Comparison of ENCODE assay signal across 8 cellular contexts in genomic region chr17:79777166-79777843, GRCh38. TPM values are rescaled to one million over a fixed set of nuclear protein-coding genes. Genes with fewer than 3 reads are reported as not detected.
DNase-seq lines count a peak whose midpoint lies in the region; ATAC-seq and TF ChIP-seq lines count a peak whose summit lies in the region.

No MANE protein-coding gene starts in this region.

- H3K4me3 ChIP-seq in astrocyte of the spinal cord (ENCODE audit: low read depth, low read length) (peak overlapping the region; percentile 32), iPS-18c (ENCODE audit: insufficient read depth, low read depth, low read length) (peak overlapping the region; percentile 53), gastrocnemius medialis (peak overlapping the region; percentile 30 to 63 (median 56))

- H3K27ac ChIP-seq in gastrocnemius medialis: peak overlapping the region in 3 of 4 donors; percentile 65 to 71 (median 69)

- peak; percentile 36 for TF ChIP-seq CTCF in astrocyte of the spinal cord (IDR thresholded peaks at IDR 0.05; ENCODE audit: low read depth, low read length)
- no peak for TF ChIP-seq CTCF in gastrocnemius medialis (IDR thresholded peaks at IDR 0.05 in 4 of 5, conservative IDR thresholded peaks at IDR 0.05 in 1 of 5)

- peak; percentile 84 to 87 for DNase-seq in NCI-H2081 (lab: John Stamatoyannopoulos, UW)
- DNase-seq in NCI-H2081 treated with DMSO at 0.1 percent for 48 hours (lab: John Stamatoyannopoulos, UW): no peak
- peak; percentile 78 for DNase-seq in NCI-H748 (lab: John Stamatoyannopoulos, UW; ENCODE audit: unreplicated experiment)
- no peak for DNase-seq in astrocyte of the spinal cord (ENCODE audit: low read depth, low spot score)
- DNase-seq in gastrocnemius medialis: no peak

- in situ Hi-C loops in astrocyte of the spinal cord (cut with HindIII; ENCODE audit: low sequenced_read_pairs): loop anchor here (25.0 kb wide), 1 partner anchor 210 kb away; no protein-coding TSS in a partner anchor
- in situ Hi-C loops in gastrocnemius medialis (cut with MboI; ENCODE audit: low sequenced_read_pairs in 4 of 4): no loop called here

- intact Hi-C loops in gastrocnemius medialis (cut with DNase I; ENCODE audit: low total_unique reads): loop anchor here (1.0 kb wide), 1 partner anchor 20 kb away; the partner anchor contains the start of gene CBX8

- no peaks in the 10 kb centered on the region for H3K36me3 ChIP-seq in gastrocnemius medialis

- ATAC-seq in HG02642 (IDR thresholded peaks at IDR 0.05; ENCODE audit: poor library complexity, unreplicated experiment): peak; percentile 31
- ATAC-seq in gastrocnemius medialis: peak; percentile 53 to 58
- ATAC-seq in GM18858 (IDR thresholded peaks at IDR 0.05; ENCODE audit: unreplicated experiment): no peak

- TF ChIP-seq POLR2A in gastrocnemius medialis (IDR thresholded peaks at IDR 0.05): no peak

- peaks cover 79 to 93% (median 87%) of the 10 kb centered on the region in 3 donors for H3K27me3 ChIP-seq in gastrocnemius medialis

- peaks cover 0 to 6% of the 10 kb centered on the region in 2 donors for H3K4me1 ChIP-seq in gastrocnemius medialis

- H3K9me3 ChIP-seq in iPS-18c (ENCODE audit: control insufficient read depth, insufficient read depth, low read length) (no peaks in the 10 kb centered on the region), gastrocnemius medialis (no peaks in the 10 kb centered on the region)

RNA-seq across cellular contexts. Expression of gene CBX2, which starts 0.6 kb away (rescaled TPM):
- total RNA-seq in gastrocnemius medialis: 1 to 10 TPM in 1 of 4 donors, under 1 TPM in 2, not detected in 1; 0.13 to 1.1 (median 0.42) TPM

RNA-seq across cellular contexts. Expression of gene CBX8, which starts 19.6 kb away (rescaled TPM):
- under 1 TPM in 3 of 4 donors, not detected in 1; 0.18 to 0.94 (median 0.49) TPM for total RNA-seq in gastrocnemius medialis

RNA-seq across cellular contexts. Expression of gene ENPP7, which starts 46.6 kb away (rescaled TPM):
- not detected for total RNA-seq in gastrocnemius medialis

Comparison
In these comparisons a context has a peak if more than half of its experiments do, and no peak if none do; other contexts are left out.
1. DNase-seq: peak in NCI-H2081 (2 of 2) and NCI-H748 (single experiment); none in NCI-H2081 treated with DMSO at 0.1 percent for 48 hours (single experiment), astrocyte of the spinal cord (single experiment) and gastrocnemius medialis (0 of 2).
2. Peak in every context shown above with its lines, with median percentiles within 50 percentile points of each other: H3K4me3 ChIP-seq.